In the genomic region with DNA sequence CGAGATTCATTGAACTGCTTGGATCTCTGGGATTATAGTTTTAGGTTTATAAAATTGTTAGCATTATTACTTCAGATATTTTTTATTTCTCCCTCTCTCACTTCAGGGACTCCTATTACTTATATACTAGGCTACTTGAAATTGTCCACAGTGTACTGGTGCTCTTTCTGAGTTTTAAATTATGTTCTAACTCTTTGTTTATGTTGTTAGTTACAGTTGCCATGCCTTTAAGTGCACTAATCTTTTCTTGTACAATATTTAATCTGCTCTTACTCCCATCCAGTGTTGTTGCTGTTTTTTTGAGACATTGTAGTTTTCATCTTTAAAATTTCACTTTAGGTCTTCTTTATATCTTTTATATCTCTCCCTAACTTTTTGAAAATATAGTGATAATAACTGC, we compare ENCODE assay signal across 19 cellular contexts. TPM values are rescaled to one million over a fixed set of nuclear protein-coding genes. Genes with fewer than 3 reads are reported as not detected.
DNase-seq lines count a peak whose midpoint lies in the region; ATAC-seq, FAIRE-seq and TF ChIP-seq lines count a peak whose summit lies in the region.
"Had no signal": no experiment of that assay in that cellular context is flagged by ENCODE, and none has a peak within 500 bp of the region (broad histone marks: within the 10 kb centered on the region; RNA-seq: fewer than 3 reads in every experiment).

No MANE protein-coding gene starts in this region.

- no peaks in the 10 kb centered on the region for H3K36me3 ChIP-seq in pancreas
- H3K36me3 ChIP-seq in small intestine (ENCODE audit: control insufficient read depth in 2 of 2, insufficient read depth in 2 of 2, low read length in 2 of 2) = peaks cover 2 to 3% of the 10 kb centered on the region in 2 donors
- H3K36me3 ChIP-seq: BLaER1 treated with 17β-estradiol and CSF1 and Interleukin-3, amounts not matched to agents 10 nM and 100 nM had no signal

- H3K27ac ChIP-seq in right cardiac atrium (ENCODE audit: low read length) (no peak overlapping the region), pancreas (peak overlapping the region in 2 of 4 donors; percentile 19 to 44), small intestine (ENCODE audit: low read depth in 1 of 2, low read length in 1 of 2) (no peak overlapping the region)
- H3K27ac ChIP-seq: BLaER1 treated with 17β-estradiol and CSF1 and Interleukin-3, amounts not matched to agents 10 nM and 100 nM had no signal

- intact Hi-C loops in Right ventricle myocardium superior (cut with DNase I) = no loop called here
- intact Hi-C loops in right cardiac atrium (cut with DNase I) = no loop called here
- intact Hi-C loops in left colon (cut with DNase I, micrococcal nuclease) = no loop called here
- intact Hi-C loops in pancreas (cut with DNase I) = no loop called here

- no peak for TF ChIP-seq CTCF in pancreas (IDR thresholded peaks at IDR 0.05)

- FAIRE-seq in pancreas (lab: Jason Lieb, UNC) = peak; percentile 23
- FAIRE-seq in small intestine (lab: Jason Lieb, UNC) = no peak
- FAIRE-seq: GM12878, GM18507 had no signal

- 87% methylated on average over 1 of the region's 1 CpG for WGBS in right cardiac atrium
- WGBS in pancreas, 2 donors = 29 to 54% methylated on average over 1 of the region's 1 CpG
- 29 to 43% (median 41%) methylated on average over 1 of the region's 1 CpG for WGBS in small intestine, 3 donors

- no peaks in the 10 kb centered on the region for H3K4me1 ChIP-seq in right cardiac atrium (ENCODE audit: control insufficient read depth, insufficient read depth, low read length)
- H3K4me1 ChIP-seq in pancreas = peaks cover 11 to 31% (median 23%) of the 10 kb centered on the region in 3 donors
- H3K4me1 ChIP-seq in small intestine (ENCODE audit: control insufficient read depth in 2 of 2, insufficient read depth in 1 of 2, low read depth in 1 of 2, low read length in 1 of 2) = no peaks in the 10 kb centered on the region
- H3K4me1 ChIP-seq: BLaER1 treated with 17β-estradiol and CSF1 and Interleukin-3, amounts not matched to agents 10 nM and 100 nM had no signal

- H3K4me3 ChIP-seq in right cardiac atrium (ENCODE audit: low read length) (no peak overlapping the region), pancreas (no peak overlapping the region), small intestine (ENCODE audit: low read depth in 1 of 2, low read length in 2 of 2) (no peak overlapping the region)
- H3K4me3 ChIP-seq: BLaER1 treated with 17β-estradiol and CSF1 and Interleukin-3, amounts not matched to agents 10 nM and 100 nM; GM12878; GM23338 had no signal

- no peaks in the 10 kb centered on the region for H3K9me3 ChIP-seq in right cardiac atrium (ENCODE audit: control insufficient read depth, low read length)
- no peaks in the 10 kb centered on the region for H3K9me3 ChIP-seq in pancreas
- H3K9me3 ChIP-seq in small intestine (ENCODE audit: control insufficient read depth, low read depth) = no peaks in the 10 kb centered on the region

- ATAC-seq in Right ventricle myocardium superior (ENCODE audit: poor library complexity) = peak; percentile 71
- no peak for ATAC-seq in right cardiac atrium
- peak; percentile 38 for ATAC-seq in left colon
- ATAC-seq in pancreas = peak; percentile 57 to 72 (median 71)
- ATAC-seq: GM12878, GM23338 had no signal

- H3K27me3 ChIP-seq in right cardiac atrium (ENCODE audit: control insufficient read depth, insufficient read depth) = no peaks in the 10 kb centered on the region
- no peaks in the 10 kb centered on the region for H3K27me3 ChIP-seq in pancreas
- H3K27me3 ChIP-seq in small intestine (ENCODE audit: control insufficient read depth in 2 of 2, insufficient read depth in 2 of 2, low read length in 2 of 2) = no peaks in the 10 kb centered on the region
- H3K27me3 ChIP-seq: BLaER1 treated with 17β-estradiol and CSF1 and Interleukin-3, amounts not matched to agents 10 nM and 100 nM had no signal

- no peak for DNase-seq in Right ventricle myocardium superior
- DNase-seq in right cardiac atrium = no peak
- DNase-seq in left colon = no peak
- DNase-seq in pancreas = no peak
- peak; percentile 42 for DNase-seq in small intestine
- no peak for DNase-seq in germinal center (ENCODE audit: low spot score)
- DNase-seq in effector CD4-positive, alpha-beta T cell = no peak
- no peak for DNase-seq in HuH-7 (ENCODE audit: low spot score)
- DNase-seq: ACHN; CD4-positive, CD25-positive, alpha-beta regulatory T cell; DMS79; H7 had no signal

RNA-seq across cellular contexts. Expression of a gene that starts 13.1 kb away (rescaled TPM):
- total RNA-seq in Right ventricle myocardium superior (not detected), right cardiac atrium (not detected), left colon (10 to 100 TPM in 1 of 2 donors, 1 to 10 TPM in 1; 6.6 to 12.2 TPM), pancreas (10 to 100 TPM in 4 of 6 donors, 1 to 10 TPM in 2; 6.0 to 28.2 (median 13.1) TPM)
- polyA plus RNA-seq in right cardiac atrium (not detected), pancreas (10 to 100 TPM; 17.2 to 44.6 TPM), small intestine (10 to 100 TPM; 23.1 to 40.5 (median 39.2) TPM)
- total RNA-seq: A172, G401, GM12878, GM23338, H7, HT1080 had no signal
- polyA plus RNA-seq: CD4-positive, CD25-positive, alpha-beta regulatory T cell; GM23338 had no signal

Comparison
In these comparisons a context has a peak if more than half of its experiments do, and no peak if none do; other contexts are left out.
1. ATAC-seq: peak in Right ventricle myocardium superior (single experiment), left colon (single experiment) and pancreas (4 of 4); none in right cardiac atrium (0 of 2).